In genomic region chr1:118143828-118144227, GRCh38 we compare ENCODE assay signal across 17 cellular contexts. TPM values are rescaled to one million over a fixed set of nuclear protein-coding genes. Genes with fewer than 3 reads are reported as not detected.
"Had no signal": no experiment of that assay in that cellular context is flagged by ENCODE, and none has a peak within 500 bp of the region (broad histone marks: within the 10 kb centered on the region; RNA-seq: fewer than 3 reads in every experiment).

No MANE protein-coding gene starts in this region.

- H3K9me3 Mint-ChIP-seq: activated T-cell treated with anti-CD3 and anti-CD28 coated beads, Interleukin-2, amount 50 U/mL, for 4 hours had no signal

- H3K27ac Mint-ChIP-seq: activated CD8-positive, alpha-beta memory T cell treated with anti-CD3 and anti-CD28 coated beads, Interleukin-2, amount 10 ng/mL, durations not matched to agents 7 days and 5 days; activated naive CD8-positive, alpha-beta T cell; T-helper 17 cell had no signal

- H3K4me3 Mint-ChIP-seq: activated CD8-positive, alpha-beta memory T cell treated with anti-CD3 and anti-CD28 coated beads, Interleukin-2, amount 10 ng/mL, durations not matched to agents 7 days and 5 days; activated naive CD8-positive, alpha-beta T cell; activated T-cell treated with anti-CD3 and anti-CD28 coated beads, Interleukin-2, amount 50 U/mL, for 4 hours; T-helper 17 cell had no signal

- H3K27ac ChIP-seq: cardiac muscle cell, colonic mucosa, esophagus squamous epithelium, left ventricle myocardium inferior, prostate gland, sigmoid colon, suprapubic skin, upper lobe of right lung had no signal

- DNase-seq: activated CD8-positive, alpha-beta memory T cell treated with anti-CD3 and anti-CD28 coated beads, Interleukin-2, amount 10 ng/mL, durations not matched to agents 7 days and 5 days; activated effector memory CD4-positive, alpha-beta T cell treated with anti-CD3 and anti-CD28 coated beads, Interleukin-2, amount 50 U/mL, for 16 hours; activated T-cell treated with anti-CD3 and anti-CD28 coated beads, Interleukin-2, amount 50 U/mL, for 4 hours; colonic mucosa; esophagus squamous epithelium; head of caudate nucleus; left ventricle myocardium inferior; mesendoderm; sigmoid colon; stimulated activated CD4-positive, alpha-beta T cell treated with anti-CD3 and anti-CD28 coated beads, Interleukin-12 subunit alpha, Interleukin-12 subunit beta, amount 100 ng/mL, for 4 hours; stimulated activated naive CD4-positive, alpha-beta T cell; T-helper 17 cell; upper lobe of right lung had no signal

- ATAC-seq: activated CD8-positive, alpha-beta memory T cell treated with anti-CD3 and anti-CD28 coated beads, Interleukin-2, amount 10 ng/mL, durations not matched to agents 7 days and 5 days; activated T-cell treated with anti-CD3 and anti-CD28 coated beads, Interleukin-2, amount 50 U/mL, for 4 hours; T-helper 17 cell; upper lobe of right lung had no signal

- H3K9me3 ChIP-seq: colonic mucosa, esophagus squamous epithelium, left ventricle myocardium inferior, prostate gland, sigmoid colon, suprapubic skin, upper lobe of right lung had no signal

- H3K4me1 Mint-ChIP-seq: activated CD8-positive, alpha-beta memory T cell treated with anti-CD3 and anti-CD28 coated beads, Interleukin-2, amount 10 ng/mL, durations not matched to agents 7 days and 5 days; T-helper 17 cell had no signal

- H3K27me3 Mint-ChIP-seq: activated CD8-positive, alpha-beta memory T cell treated with anti-CD3 and anti-CD28 coated beads, Interleukin-2, amount 10 ng/mL, durations not matched to agents 7 days and 5 days had no signal

- H3K36me3 ChIP-seq: cardiac muscle cell, colonic mucosa, esophagus squamous epithelium, left ventricle myocardium inferior, prostate gland, sigmoid colon, suprapubic skin, upper lobe of right lung had no signal

- H3K4me1 ChIP-seq: colonic mucosa, esophagus squamous epithelium, left ventricle myocardium inferior, prostate gland, sigmoid colon had no signal

- H3K27me3 ChIP-seq: cardiac muscle cell, colonic mucosa, esophagus squamous epithelium, sigmoid colon, suprapubic skin had no signal

- H3K4me3 ChIP-seq: cardiac muscle cell, colonic mucosa, esophagus squamous epithelium, left ventricle myocardium inferior, prostate gland, sigmoid colon, suprapubic skin, upper lobe of right lung had no signal

- H3K36me3 Mint-ChIP-seq: activated CD8-positive, alpha-beta memory T cell treated with anti-CD3 and anti-CD28 coated beads, Interleukin-2, amount 10 ng/mL, durations not matched to agents 7 days and 5 days; activated naive CD8-positive, alpha-beta T cell had no signal

RNA-seq across cellular contexts. Expression of gene SPAG17, which starts 41.2 kb away (rescaled TPM):
- total RNA-seq: activated CD8-positive, alpha-beta memory T cell treated with anti-CD3 and anti-CD28 coated beads, Interleukin-2, amount 10 ng/mL, durations not matched to agents 7 days and 5 days; activated T-cell treated with anti-CD3 and anti-CD28 coated beads, Interleukin-2, amount 50 U/mL, for 4 hours; colonic mucosa; left ventricle myocardium inferior; sigmoid colon; T-helper 17 cell had no signal
- polyA plus RNA-seq: sigmoid colon had no signal
